In the genomic region with DNA sequence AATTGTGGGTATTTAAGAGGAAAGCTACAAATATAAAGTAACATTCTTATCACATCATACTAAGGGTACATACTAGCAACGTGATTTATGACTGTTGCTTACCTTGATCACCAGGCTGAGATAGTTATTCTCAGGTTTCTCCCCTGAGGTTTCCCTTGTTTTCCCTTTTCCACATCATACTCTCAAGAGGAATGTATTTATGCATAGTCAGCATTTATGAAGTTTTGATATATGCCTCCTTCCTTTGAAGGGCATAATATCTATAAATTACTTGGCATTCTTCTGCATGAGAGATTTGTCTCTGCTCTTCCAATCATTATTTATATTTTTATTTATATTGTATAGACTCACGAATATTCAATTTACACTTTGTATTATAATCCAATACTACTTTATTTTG, we compare ENCODE assay signal across 20 cellular contexts.
DNase-seq lines count a peak whose midpoint lies in the region; ATAC-seq, FAIRE-seq and TF ChIP-seq lines count a peak whose summit lies in the region.
"Had no signal": no experiment of that assay in that cellular context is flagged by ENCODE, and none has a peak within 500 bp of the region (broad histone marks: within the 10 kb centered on the region; RNA-seq: fewer than 3 reads in every experiment).

No MANE protein-coding gene starts in this region.

- ATAC-seq in HepG2 (no peak), right lobe of liver (no peak), HG03565 (IDR thresholded peaks at IDR 0.05; ENCODE audit: unreplicated experiment) (no peak), GM18873 (IDR thresholded peaks at IDR 0.05; ENCODE audit: low FRiP score, unreplicated experiment) (no peak)
- ATAC-seq: GM12878, GM23338 had no signal

- H3K79me2 ChIP-seq in HepG2 (ENCODE audit: insufficient read depth, low read length) (no peaks in the 10 kb centered on the region), Karpas-422 (ENCODE audit: low read length) (no peaks in the 10 kb centered on the region)

- WGBS in HepG2 (ENCODE audit: low lambda C conversion rate), result 0% methylated on average over 2 of the region's 2 CpGs
- WGBS in right lobe of liver (ENCODE audit: insufficient coverage, low coverage, low lambda C conversion rate, missing lambda C conversion rate), result 33% methylated on average over 2 of the region's 2 CpGs

- POLR2A ChIA-PET in HepG2 (lab: Yijun Ruan, JAX), result no interaction called here

- no peak for TF ChIP-seq POLR2A in HepG2 (IDR thresholded peaks at IDR 0.05; ENCODE audit: insufficient read depth in 1 of 2, low read depth in 2 of 2, low read length in 2 of 2)
- TF ChIP-seq POLR2A in right lobe of liver (IDR thresholded peaks at IDR 0.05), result no peak

- CTCF ChIA-PET in HepG2 (lab: Yijun Ruan, JAX; ENCODE audit: low intra/inter-chr PET ratio, low total read pairs), result no interaction called here

- H3K4me3 ChIP-seq in HepG2 (replicated peaks in 1 of 3; ENCODE audit: insufficient read depth in 1 of 3, low read depth in 2 of 3, low read length in 3 of 3) (no peak overlapping the region), right lobe of liver (no peak overlapping the region), Karpas-422 (ENCODE audit: low read length) (no peak overlapping the region)
- H3K4me3 ChIP-seq: GM12878, GM23338 had no signal

- H3K27ac ChIP-seq in HepG2 (ENCODE audit: extremely low read length, insufficient read depth, low read length) (no peak overlapping the region), right lobe of liver (no peak overlapping the region), Karpas-422 (ENCODE audit: low read length) (no peak overlapping the region)

- in situ Hi-C loops in HepG2 (cut with HindIII; ENCODE audit: extremely low pct_ligation_motif_present, low pct_unique_long_range_greater_than_20kb), result no loop called here

- no peak for TF ChIP-seq RAD21 in HepG2 (CRISPR knock-in tag; IDR thresholded peaks at IDR 0.05)

- no peak for FAIRE-seq in HepG2 (lab: Jason Lieb, UNC)
- FAIRE-seq: GM12878 had no signal

- no peak overlapping the region for H3K4me2 ChIP-seq in HepG2 (ENCODE audit: low read depth, low read length)
- H3K4me2 ChIP-seq in Karpas-422 (ENCODE audit: low read depth, low read length, poor library complexity, severe bottlenecking), result no peak overlapping the region
- H3K4me2 ChIP-seq: GM23338 had no signal

- no peak for TF ChIP-seq EP300 in HepG2 (IDR thresholded peaks at IDR 0.05; ENCODE audit: low read depth in 2 of 2, low read length in 2 of 2)
- no peak for TF ChIP-seq EP300 in HepG2 (CRISPR knock-in tag; IDR thresholded peaks at IDR 0.05; ENCODE audit: borderline replicate concordance)

- no peaks in the 10 kb centered on the region for H3K9me2 ChIP-seq in Karpas-422 (replicated peaks; ENCODE audit: insufficient read depth, low read length)

- intact Hi-C loops in HepG2 (cut with micrococcal nuclease; ENCODE audit: unreplicated experiment) (no loop called here), right lobe of liver (cut with DNase I) (no loop called here)

- H3K9me3 ChIP-seq in HepG2 (ENCODE audit: low read length), result no peaks in the 10 kb centered on the region; the same call in none of the 2 replicates
- H3K9me3 ChIP-seq in right lobe of liver, result no peaks in the 10 kb centered on the region
- H3K9me3 ChIP-seq in Karpas-422 (ENCODE audit: low read length), result no peaks in the 10 kb centered on the region

- TF ChIP-seq CTCF in HepG2 (CRISPR knock-in tag; IDR thresholded peaks at IDR 0.05) (no peak), right lobe of liver (IDR thresholded peaks at IDR 0.05) (no peak)

- H3K27me3 ChIP-seq in HepG2 (ENCODE audit: control insufficient read depth in 1 of 2, insufficient read depth in 2 of 2, low read length in 2 of 2) (no peaks in the 10 kb centered on the region), right lobe of liver (no peaks in the 10 kb centered on the region), Karpas-422 (ENCODE audit: low read length) (no peaks in the 10 kb centered on the region)

- no peaks in the 10 kb centered on the region for H3K4me1 ChIP-seq in HepG2 (ENCODE audit: insufficient read depth, low read length)
- no peaks in the 10 kb centered on the region for H3K4me1 ChIP-seq in right lobe of liver
- no peaks in the 10 kb centered on the region for H3K4me1 ChIP-seq in Karpas-422 (ENCODE audit: low read length)

- H2AFZ ChIP-seq in HepG2 (ENCODE audit: low read length), result no peak overlapping the region
- H2AFZ ChIP-seq in Karpas-422 (ENCODE audit: low read length), result peak overlapping the region; percentile 64; the same call in 1 of the 2 replicates
- H2AFZ ChIP-seq: GM23338 had no signal

- H3K36me3 ChIP-seq in HepG2 (replicated peaks in 1 of 2; ENCODE audit: control insufficient read depth in 1 of 2, insufficient read depth in 2 of 2, low read length in 2 of 2) (no peaks in the 10 kb centered on the region), right lobe of liver (no peaks in the 10 kb centered on the region), Karpas-422 (ENCODE audit: insufficient read depth, low read length) (no peaks in the 10 kb centered on the region)

- no TSS peak for BruUV-seq in HepG2 (replicated peaks; lab: Mats Ljungman, UMichigan)

- no peak for DNase-seq in HepG2 (ENCODE audit: low spot score)
- no peak for DNase-seq in right lobe of liver
- no peak for DNase-seq in Karpas-422
- peak; percentile 3 for DNase-seq in SK-N-DZ (ENCODE audit: low spot score)
- DNase-seq in DMS53 (lab: John Stamatoyannopoulos, UW), result no peak
- DNase-seq: 8988T; C1 segment of cervical spinal cord; Calu3; CD4-positive, alpha-beta memory T cell; COR-L47; DMS153; DMS79; EL; GDM1; H7; HCEC 1CT had no signal

- H4K20me1 ChIP-seq in HepG2 (ENCODE audit: insufficient read depth, low read length), result no peaks in the 10 kb centered on the region
- H4K20me1 ChIP-seq in Karpas-422 (ENCODE audit: insufficient read depth, low read depth, low read length), result no peaks in the 10 kb centered on the region

- H3K9ac ChIP-seq in HepG2 (ENCODE audit: insufficient read depth, low read depth, low read length), result no peak overlapping the region
- H3K9ac ChIP-seq in Karpas-422 (ENCODE audit: low read length), result no peak overlapping the region

TF ChIP-seq in HepG2, 621 proteins besides CTCF, POLR2A, EP300 and RAD21 (continues in another document):
- TF ChIP-seq ZMYM3 (CRISPR knock-in tag; IDR thresholded peaks at IDR 0.05), result no peak
- TF ChIP-seq HNRNPLL (IDR thresholded peaks at IDR 0.05; ENCODE audit: low read depth, low read length, poor library complexity, severe bottlenecking), result no peak
- peak; percentile 98 to 99 for TF ChIP-seq MAFK (conservative IDR thresholded peaks at IDR 0.05 in 1 of 2, IDR thresholded peaks at IDR 0.05 in 1 of 2; ENCODE audit: low read length in 2 of 2)
- no peak for TF ChIP-seq ZNF773 (CRISPR knock-in tag; IDR thresholded peaks at IDR 0.05; ENCODE audit: borderline replicate concordance)
- TF ChIP-seq, protein P1, sequence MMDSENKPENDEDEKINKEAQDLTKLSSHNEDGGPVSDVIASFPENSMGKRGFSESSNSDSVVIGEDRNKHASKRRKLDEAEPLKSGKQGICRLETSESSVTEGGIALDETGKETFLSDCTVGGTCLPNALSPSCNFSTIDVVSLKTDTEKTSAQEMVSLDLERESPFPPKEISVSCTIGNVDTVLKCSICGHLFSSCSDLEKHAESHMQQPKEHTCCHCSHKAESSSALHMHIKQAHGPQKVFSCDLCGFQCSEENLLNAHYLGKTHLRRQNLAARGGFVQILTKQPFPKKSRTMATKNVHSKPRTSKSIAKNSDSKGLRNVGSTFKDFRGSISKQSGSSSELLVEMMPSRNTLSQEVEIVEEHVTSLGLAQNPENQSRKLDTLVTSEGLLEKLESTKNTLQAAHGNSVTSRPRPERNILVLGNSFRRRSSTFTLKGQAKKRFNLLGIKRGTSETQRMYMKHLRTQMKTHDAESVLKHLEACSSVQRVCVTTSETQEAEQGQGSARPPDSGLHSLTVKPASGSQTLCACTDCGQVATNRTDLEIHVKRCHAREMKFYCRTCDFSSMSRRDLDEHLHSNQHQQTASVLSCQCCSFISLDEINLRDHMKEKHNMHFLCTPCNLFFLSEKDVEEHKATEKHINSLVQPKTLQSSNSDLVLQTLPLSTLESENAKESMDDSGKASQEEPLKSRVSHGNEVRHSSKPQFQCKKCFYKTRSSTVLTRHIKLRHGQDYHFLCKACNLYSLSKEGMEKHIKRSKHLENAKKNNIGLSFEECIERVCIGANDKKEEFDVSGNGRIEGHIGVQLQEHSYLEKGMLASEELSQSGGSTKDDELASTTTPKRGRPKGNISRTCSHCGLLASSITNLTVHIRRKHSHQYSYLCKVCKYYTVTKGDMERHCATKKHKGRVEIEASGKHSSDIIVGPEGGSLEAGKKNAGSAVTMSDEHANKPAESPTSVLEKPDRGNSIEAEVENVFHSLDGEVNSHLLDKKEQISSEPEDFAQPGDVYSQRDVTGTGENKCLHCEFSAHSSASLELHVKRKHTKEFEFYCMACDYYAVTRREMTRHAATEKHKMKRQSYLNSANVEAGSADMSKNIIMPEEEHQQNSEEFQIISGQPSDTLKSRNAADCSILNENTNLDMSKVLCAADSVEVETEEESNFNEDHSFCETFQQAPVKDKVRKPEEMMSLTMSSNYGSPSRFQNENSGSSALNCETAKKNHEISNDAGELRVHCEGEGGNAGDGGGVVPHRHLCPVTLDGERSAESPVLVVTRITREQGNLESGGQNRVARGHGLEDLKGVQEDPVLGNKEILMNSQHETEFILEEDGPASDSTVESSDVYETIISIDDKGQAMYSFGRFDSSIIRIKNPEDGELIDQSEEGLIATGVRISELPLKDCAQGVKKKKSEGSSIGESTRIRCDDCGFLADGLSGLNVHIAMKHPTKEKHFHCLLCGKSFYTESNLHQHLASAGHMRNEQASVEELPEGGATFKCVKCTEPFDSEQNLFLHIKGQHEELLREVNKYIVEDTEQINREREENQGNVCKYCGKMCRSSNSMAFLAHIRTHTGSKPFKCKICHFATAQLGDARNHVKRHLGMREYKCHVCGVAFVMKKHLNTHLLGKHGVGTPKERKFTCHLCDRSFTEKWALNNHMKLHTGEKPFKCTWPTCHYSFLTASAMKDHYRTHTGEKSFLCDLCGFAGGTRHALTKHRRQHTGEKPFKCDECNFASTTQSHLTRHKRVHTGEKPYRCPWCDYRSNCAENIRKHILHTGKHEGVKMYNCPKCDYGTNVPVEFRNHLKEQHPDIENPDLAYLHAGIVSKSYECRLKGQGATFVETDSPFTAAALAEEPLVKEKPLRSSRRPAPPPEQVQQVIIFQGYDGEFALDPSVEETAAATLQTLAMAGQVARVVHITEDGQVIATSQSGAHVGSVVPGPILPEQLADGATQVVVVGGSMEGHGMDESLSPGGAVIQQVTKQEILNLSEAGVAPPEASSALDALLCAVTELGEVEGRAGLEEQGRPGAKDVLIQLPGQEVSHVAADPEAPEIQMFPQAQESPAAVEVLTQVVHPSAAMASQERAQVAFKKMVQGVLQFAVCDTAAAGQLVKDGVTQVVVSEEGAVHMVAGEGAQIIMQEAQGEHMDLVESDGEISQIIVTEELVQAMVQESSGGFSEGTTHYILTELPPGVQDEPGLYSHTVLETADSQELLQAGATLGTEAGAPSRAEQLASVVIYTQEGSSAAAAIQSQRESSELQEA (CRISPR knock-in tag; IDR thresholded peaks at IDR 0.05; ENCODE audit: not compliant biosample characterization), result no peak
- no peak for TF ChIP-seq TCF12 (IDR thresholded peaks at IDR 0.05)
- TF ChIP-seq TCF12 (CRISPR knock-in tag; IDR thresholded peaks at IDR 0.05), result no peak
